In genomic region chr12:46536316-46536715, GRCh38 we compare ENCODE assay signal across 8 cellular contexts.
DNase-seq lines count a peak whose midpoint lies in the region; ATAC-seq and TF ChIP-seq lines count a peak whose summit lies in the region.
"Not testable (repeated sequence)": the region's sequence is repeated elsewhere in the genome, so short reads cannot be mapped to it uniquely, and the experiment has no call there.

No MANE protein-coding gene starts in this region.

- not testable (repeated sequence) for H3K9me3 Mint-ChIP-seq in Caco-2 (ENCODE audit: unreplicated experiment); nephron

- H3K18ac ChIP-seq in IMR-90 (ENCODE audit: low read depth, low read length), result peak overlapping the region; percentile 85; the same call in 1 of the 2 replicates

- not testable (repeated sequence) for H3K36me3 Mint-ChIP-seq in Caco-2 (ENCODE audit: insufficient read depth, unreplicated experiment); nephron (ENCODE audit: low read depth)

- not testable (repeated sequence) for H2AFZ ChIP-seq in IMR-90 (replicated peaks; ENCODE audit: low read length, poor library complexity)

- H3K4me1 Mint-ChIP-seq in Caco-2 (ENCODE audit: low read depth, unreplicated experiment) (peaks cover 12% of the 10 kb centered on the region), nephron (peaks cover 59% of the 10 kb centered on the region)

- H4K91ac ChIP-seq in IMR-90 (ENCODE audit: insufficient read depth, low read depth, low read length), result not testable (repeated sequence)

- H3K9me3 ChIP-seq in Caco-2; IMR-90 (ENCODE audit: control insufficient read depth, insufficient read depth, low read length): not testable (repeated sequence)

- BruUV-seq in Caco-2 (replicated peaks; lab: Mats Ljungman, UMichigan); IMR-90 (replicated peaks; lab: Mats Ljungman, UMichigan): not testable (repeated sequence)

- H3K56ac ChIP-seq in IMR-90 (ENCODE audit: extremely low read depth, insufficient read depth, low read length), result not testable (repeated sequence)

- not testable (repeated sequence) for H3K27ac ChIP-seq in IMR-90 (ENCODE audit: insufficient read depth, low read length)

- not testable (repeated sequence) for H3K23ac ChIP-seq in IMR-90 (ENCODE audit: low read depth, low read length)

- H3K14ac ChIP-seq in IMR-90 (replicated peaks; ENCODE audit: low read depth, low read length), result peak overlapping the region; percentile 12

- CTCF ChIA-PET in Caco-2 (lab: Charles Lee); IMR-90 (lab: Yijun Ruan, JAX): not testable (repeated sequence)

- H2AK5ac ChIP-seq in IMR-90 (ENCODE audit: low read depth, low read length), result peak overlapping the region; percentile 63; the same call in 1 of the 2 replicates

- peak overlapping the region; percentile 53; the same call in 1 of the 3 replicates for H2BK15ac ChIP-seq in IMR-90 (ENCODE audit: low read depth, low read length)

- H3K27ac Mint-ChIP-seq in Caco-2 (ENCODE audit: unreplicated experiment), result peak overlapping the region; percentile 65
- H3K27ac Mint-ChIP-seq in nephron, result peak overlapping the region; percentile 79 to 89 (median 86)

- not testable (repeated sequence) for TF ChIP-seq POLR2A in IMR-90 (IDR thresholded peaks at IDR 0.05; ENCODE audit: low read depth, low read length)

- not testable (repeated sequence) for H3K4me2 ChIP-seq in IMR-90 (ENCODE audit: low read depth, low read length)

- POLR2A ChIA-PET in Caco-2 (lab: Charles Lee); IMR-90 (lab: Charles Lee; ENCODE audit: unreplicated experiment): not testable (repeated sequence)

- peak overlapping the region; percentile 16; the same call in 1 of the 2 replicates for H2BK120ac ChIP-seq in IMR-90 (ENCODE audit: low read depth, low read length)

- not testable (repeated sequence) for H3K79me1 ChIP-seq in IMR-90 (ENCODE audit: low read depth in 1 of 2, low read length in 2 of 2)

- H3K4ac ChIP-seq in IMR-90 (ENCODE audit: low read depth, low read length), result peak overlapping the region; percentile 31; the same call in 1 of the 2 replicates

- ATAC-seq in GM19023 (IDR thresholded peaks at IDR 0.05; ENCODE audit: unreplicated experiment) (peak; percentile 92), GM21723 (IDR thresholded peaks at IDR 0.05; ENCODE audit: unreplicated experiment) (peak; percentile 83), HG02981 (IDR thresholded peaks at IDR 0.05; ENCODE audit: unreplicated experiment) (peak; percentile 83), IMR-90 (ENCODE audit: low read depth) (peak; percentile 24; the same call in 1 of the 2 replicates)

- H3K27me3 Mint-ChIP-seq in Caco-2 (ENCODE audit: insufficient read depth, unreplicated experiment); nephron (ENCODE audit: low read depth): not testable (repeated sequence)

- H2BK5ac ChIP-seq in IMR-90 (ENCODE audit: low read depth, low read length, poor library complexity, severe bottlenecking), result not testable (repeated sequence)

- DNase-seq in Caco-2, IMR-90: not testable (repeated sequence)
- DNase-seq in SIG-M5 (lab: John Stamatoyannopoulos, UW), result peak; percentile 56
- DNase-seq in fibroblast of mammary gland (ENCODE audit: low read depth), result peak; percentile 26

- peak overlapping the region; percentile 26; the same call in 1 of the 2 replicates for H4K5ac ChIP-seq in IMR-90 (ENCODE audit: low read depth, low read length)

- dilution Hi-C loops in IMR-90 (cut with HindIII; ENCODE audit: low sequenced_read_pairs, unreplicated experiment), result not testable (repeated sequence)

- H3K9me1 ChIP-seq in IMR-90 (ENCODE audit: insufficient read depth, low read length), result not testable (repeated sequence)

- in situ Hi-C loops in IMR-90 (cut with MboI; ENCODE audit: low sequenced_read_pairs), result not testable (repeated sequence)

- not testable (repeated sequence) for H2AK9ac ChIP-seq in IMR-90 (replicated peaks; ENCODE audit: low read depth, low read length, poor library complexity)

- not testable (repeated sequence) for TF ChIP-seq CTCF in Caco-2 (IDR thresholded peaks at IDR 0.05; ENCODE audit: insufficient read depth in 1 of 2, low read depth in 1 of 2, low read length in 1 of 2, severe bottlenecking in 1 of 2, unreplicated experiment in 1 of 2); IMR-90 (conservative IDR thresholded peaks at IDR 0.05; ENCODE audit: low read depth, low read length); fibroblast of mammary gland (conservative IDR thresholded peaks at IDR 0.05; ENCODE audit: control insufficient read depth, insufficient read depth, low read depth, low read length); nephron (IDR thresholded peaks at IDR 0.05; ENCODE audit: unreplicated experiment in 3 of 3)

- no CpG with 5 or more reads among the region's 3 CpGs for WGBS in IMR-90 (ENCODE audit: extremely low coverage in 2 of 2, insufficient read length in 1 of 2), 2 experiments

- not testable (repeated sequence) for H3K4me3 Mint-ChIP-seq in Caco-2 (ENCODE audit: unreplicated experiment); nephron

- peaks cover 19% of the 10 kb centered on the region for H3K4me1 ChIP-seq in Caco-2
- H3K4me1 ChIP-seq in IMR-90 (ENCODE audit: control insufficient read depth, insufficient read depth, low read length), result not testable (repeated sequence)

- H3K9ac ChIP-seq in IMR-90 (ENCODE audit: low read depth, low read length), result not testable (repeated sequence)

- intact Hi-C loops in Caco-2 (cut with micrococcal nuclease; ENCODE audit: unreplicated experiment); IMR-90 (cut with micrococcal nuclease): not testable (repeated sequence)

- not testable (repeated sequence) for H3K4me3 ChIP-seq in Caco-2 (ENCODE audit: low read depth, low read length); IMR-90 (ENCODE audit: insufficient read depth, low read depth, low read length); fibroblast of mammary gland (ENCODE audit: control insufficient read depth, low read depth, low read length)

- H4K8ac ChIP-seq in IMR-90 (ENCODE audit: low read depth in 2 of 2, low read length in 2 of 2), result peak overlapping the region; percentile 35 to 70; a peak in 2 of 4 replicates

- not testable (repeated sequence) for TF ChIP-seq RAD21 in IMR-90 (IDR thresholded peaks at IDR 0.05; ENCODE audit: low read length)

- H4K20me1 ChIP-seq in IMR-90 (ENCODE audit: insufficient read depth, low read length), result not testable (repeated sequence)

- not testable (repeated sequence) for H3K27me3 ChIP-seq in Caco-2 (replicated peaks; ENCODE audit: control insufficient read depth, insufficient read depth, low read length); IMR-90 (ENCODE audit: control insufficient read depth, insufficient read depth, low read length)

- H3K36me3 ChIP-seq in Caco-2 (ENCODE audit: control insufficient read depth, insufficient read depth, low read length); IMR-90 (ENCODE audit: control insufficient read depth, insufficient read depth, low read length): not testable (repeated sequence)

- H2BK20ac ChIP-seq in IMR-90 (ENCODE audit: low read depth, low read length), result not testable (repeated sequence)

Comparison
In these comparisons a context has a peak if more than half of its experiments do, and no peak if none do; other contexts are left out.
1. ATAC-seq: peak in every context shown above with its lines; median percentile 92 in GM19023; 83 in GM21723; 83 in HG02981; 24 in IMR-90.